2 cellular contexts compared by ENCODE assay signal in genomic region chr19:1019616-1019961, GRCh38.
TF ChIP-seq lines count a peak whose summit lies in the region.

No MANE protein-coding gene starts in this region.

TF ChIP-seq in H1, 55 proteins besides CTCF, POLR2A, EP300 and RAD21:
- TF ChIP-seq SP1 (IDR thresholded peaks at IDR 0.05; ENCODE audit: low read depth, low read length) (no peak), YY1 (IDR thresholded peaks at IDR 0.05; ENCODE audit: low read depth, low read length) (no peak), RNF2 (IDR thresholded peaks at IDR 0.05; ENCODE audit: borderline replicate concordance, low read depth, low read length, missing control alignments, poor library complexity, severe bottlenecking) (no peak), KDM1A (IDR thresholded peaks at IDR 0.05; ENCODE audit: borderline replicate concordance, low read length) (no peak), JUN (IDR thresholded peaks at IDR 0.05; ENCODE audit: low read depth, low read length) (no peak)
- TF ChIP-seq, protein P1, sequence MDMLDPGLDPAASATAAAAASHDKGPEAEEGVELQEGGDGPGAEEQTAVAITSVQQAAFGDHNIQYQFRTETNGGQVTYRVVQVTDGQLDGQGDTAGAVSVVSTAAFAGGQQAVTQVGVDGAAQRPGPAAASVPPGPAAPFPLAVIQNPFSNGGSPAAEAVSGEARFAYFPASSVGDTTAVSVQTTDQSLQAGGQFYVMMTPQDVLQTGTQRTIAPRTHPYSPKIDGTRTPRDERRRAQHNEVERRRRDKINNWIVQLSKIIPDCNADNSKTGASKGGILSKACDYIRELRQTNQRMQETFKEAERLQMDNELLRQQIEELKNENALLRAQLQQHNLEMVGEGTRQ (IDR thresholded peaks at IDR 0.05; ENCODE audit: low read length): no peak
TF ChIP-seq in H1: peak in this region for 0.

TF ChIP-seq in neural cell, 6 proteins besides CTCF, POLR2A, EP300 and RAD21:
- TF ChIP-seq SMC3 (conservative IDR thresholded peaks at IDR 0.05; ENCODE audit: poor library complexity) (no peak), TAF1 (IDR thresholded peaks at IDR 0.05; ENCODE audit: low read depth) (no peak), MXI1 (conservative IDR thresholded peaks at IDR 0.05; ENCODE audit: poor library complexity, severe bottlenecking) (no peak), EZH2 (IDR thresholded peaks at IDR 0.05; ENCODE audit: borderline replicate concordance, insufficient read depth, low read length, poor library complexity, severe bottlenecking) (no peak), REST (IDR thresholded peaks at IDR 0.05; ENCODE audit: borderline replicate concordance) (no peak), POLR2AphosphoS5 (IDR thresholded peaks at IDR 0.05) (no peak)
